In genomic region chr19:39445258-39446071, GRCh38 we compare ENCODE assay signal across 8 cellular contexts. TPM values are rescaled to one million over a fixed set of nuclear protein-coding genes. Genes with fewer than 3 reads are reported as not detected.
DNase-seq lines count a peak whose midpoint lies in the region; ATAC-seq, FAIRE-seq and TF ChIP-seq lines count a peak whose summit lies in the region.

Gene SUPT5H (plus strand): TSS chr19:39445582. CDS start chr19:39445891, 309 bp downstream.

- H3K4me1 ChIP-seq in A673 (ENCODE audit: insufficient read depth, low read length, poor library complexity, severe bottlenecking) (peaks cover 10% of the 10 kb centered on the region), breast epithelium (peaks cover 10 to 22% of the 10 kb centered on the region in 2 donors), iPS-20b (ENCODE audit: insufficient read depth, low read length) (0 out of 2 replicates have a peak, but pooled peaks cover 4% of the 10 kb centered on the region), small intestine (ENCODE audit: control insufficient read depth in 2 of 2, insufficient read depth in 1 of 2, low read depth in 1 of 2, low read length in 1 of 2) (peaks cover 2 to 11% of the 10 kb centered on the region in 2 donors)

- CTCF ChIA-PET in A673 (lab: Charles Lee) = interaction anchor here (1.1 kb wide), 1 partner anchor 54 kb away, joined by 4 read pairs; no protein-coding TSS in a partner anchor

- peak; percentile 97 for TF ChIP-seq POLR2A in breast epithelium (IDR thresholded peaks at IDR 0.05)

- H3K4me3 ChIP-seq in A673 (ENCODE audit: low read depth, low read length, poor library complexity, severe bottlenecking) (peak within 1 kb of the TSS; percentile 98), breast epithelium (peak within 1 kb of the TSS; percentile 84 to 98 (median 88)), iPS-20b (ENCODE audit: low read length) (peak within 1 kb of the TSS; percentile 88), small intestine (ENCODE audit: low read depth in 1 of 2, low read length in 2 of 2) (peak within 1 kb of the TSS; percentile 81)

- 0% methylated on average over 63 to 65 of the region's 65 CpGs for WGBS in small intestine, 3 donors

- POLR2A ChIA-PET in A673 (lab: Charles Lee; ENCODE audit: low non-redundant PET) = interaction anchor here (0.6 to 1.0 kb wide), 2 partner anchors 10 to 392 kb away, joined by 3 to 9 read pairs; partner anchors contain the start of gene RPS16

- H3K9me3 ChIP-seq in A673 (ENCODE audit: low read depth, low read length, poor library complexity, severe bottlenecking) = no peaks in the 10 kb centered on the region
- no peaks in the 10 kb centered on the region for H3K9me3 ChIP-seq in breast epithelium
- H3K9me3 ChIP-seq in iPS-20b (ENCODE audit: insufficient read depth, low read depth, low read length) = no peaks in the 10 kb centered on the region
- H3K9me3 ChIP-seq in small intestine (ENCODE audit: control insufficient read depth, low read depth) = no peaks in the 10 kb centered on the region

- TF ChIP-seq CTCF in A673 (conservative IDR thresholded peaks at IDR 0.05; ENCODE audit: low read depth, low read length) (no peak), VCaP (conservative IDR thresholded peaks at IDR 0.05) (no peak), breast epithelium (IDR thresholded peaks at IDR 0.05) (peak in 1 of 3 donors; percentile 7)

- peak within 1 kb of the TSS; percentile 88 for H3K27ac ChIP-seq in A673 (ENCODE audit: low read depth, low read length, poor library complexity, severe bottlenecking)
- H3K27ac ChIP-seq in VCaP = peak within 1 kb of the TSS; percentile 95
- peak within 1 kb of the TSS; percentile 95 to 98 for H3K27ac ChIP-seq in breast epithelium
- H3K27ac ChIP-seq in iPS-20b (ENCODE audit: low read length) = peak within 1 kb of the TSS; percentile 5
- H3K27ac ChIP-seq in small intestine (ENCODE audit: low read depth in 1 of 2, low read length in 1 of 2) = peak within 1 kb of the TSS; percentile 85 to 97

- BruUV-seq in A673 (replicated peaks; lab: Mats Ljungman, UMichigan) = no TSS peak

- FAIRE-seq in small intestine (lab: Jason Lieb, UNC) = no peak

- H3K27me3 ChIP-seq in A673 (replicated peaks; ENCODE audit: insufficient read depth, low read depth, low read length, poor library complexity) = no peaks in the 10 kb centered on the region
- H3K27me3 ChIP-seq in breast epithelium = no peaks in the 10 kb centered on the region
- H3K27me3 ChIP-seq in iPS-20b (ENCODE audit: insufficient read depth, low read length) = no peaks in the 10 kb centered on the region
- no peaks in the 10 kb centered on the region for H3K27me3 ChIP-seq in small intestine (ENCODE audit: control insufficient read depth in 2 of 2, insufficient read depth in 2 of 2, low read length in 2 of 2)

- H3K9ac ChIP-seq in iPS-20b (ENCODE audit: low read depth, low read length) = peak within 1 kb of the TSS; percentile 94

- intact Hi-C loops in A673 (cut with micrococcal nuclease; ENCODE audit: unreplicated experiment) (no loop called here), breast epithelium (cut with DNase I; ENCODE audit: low total_unique reads) (no loop called here)

- H3K36me3 ChIP-seq in A673 (ENCODE audit: insufficient read depth, low read length, poor library complexity, severe bottlenecking) (peaks cover 4% of the 10 kb centered on the region), breast epithelium (no peaks in the 10 kb centered on the region), iPS-20b (ENCODE audit: insufficient read depth, low read depth, low read length) (peaks cover 23% of the 10 kb centered on the region), small intestine (ENCODE audit: control insufficient read depth in 2 of 2, insufficient read depth in 2 of 2, low read length in 2 of 2) (no peaks in the 10 kb centered on the region)

- peak; percentile 73 for ATAC-seq in GM18870 (IDR thresholded peaks at IDR 0.05; ENCODE audit: unreplicated experiment)
- peak; percentile 78 for ATAC-seq in HG03135 (IDR thresholded peaks at IDR 0.05; ENCODE audit: unreplicated experiment)

- DNase-seq in A673 (ENCODE audit: low spot score) (peak; percentile 98), NCI-H2196 treated with DMSO at 0.1 percent for 48 hours (lab: John Stamatoyannopoulos, UW; ENCODE audit: unreplicated experiment) (peak; percentile 94), breast epithelium (ENCODE audit: low spot score in 2 of 2) (peak; percentile 97 to 98), small intestine (peak; percentile 98)

RNA-seq across cellular contexts. Expression of gene SUPT5H, which starts in this region (rescaled TPM):
- 160 and 169 TPM in 2 replicates for total RNA-seq in A673 (2021)
- 100 to 1,000 TPM in 2 of 3 donors, 10 to 100 TPM in 1; 74.3 to 115 (median 103) TPM for total RNA-seq in breast epithelium
- 100 to 1,000 TPM in 2 of 3 donors, 10 to 100 TPM in 1; 95.5 to 283 (median 211) TPM for polyA plus RNA-seq in small intestine

Comparison
In these comparisons a context has a peak if more than half of its experiments do, and no peak if none do; other contexts are left out.
1. Peak in every context shown above with its lines: DNase-seq, ATAC-seq, H3K4me3 ChIP-seq and H3K27ac ChIP-seq.
2. H3K27ac ChIP-seq: peak in every context shown above with its lines; median percentile 96 in breast epithelium; 95 in VCaP; 91 in small intestine; 88 in A673; 5 in iPS-20b.